Comparison of ENCODE assay signal across 8 cellular contexts in the genomic region with DNA sequence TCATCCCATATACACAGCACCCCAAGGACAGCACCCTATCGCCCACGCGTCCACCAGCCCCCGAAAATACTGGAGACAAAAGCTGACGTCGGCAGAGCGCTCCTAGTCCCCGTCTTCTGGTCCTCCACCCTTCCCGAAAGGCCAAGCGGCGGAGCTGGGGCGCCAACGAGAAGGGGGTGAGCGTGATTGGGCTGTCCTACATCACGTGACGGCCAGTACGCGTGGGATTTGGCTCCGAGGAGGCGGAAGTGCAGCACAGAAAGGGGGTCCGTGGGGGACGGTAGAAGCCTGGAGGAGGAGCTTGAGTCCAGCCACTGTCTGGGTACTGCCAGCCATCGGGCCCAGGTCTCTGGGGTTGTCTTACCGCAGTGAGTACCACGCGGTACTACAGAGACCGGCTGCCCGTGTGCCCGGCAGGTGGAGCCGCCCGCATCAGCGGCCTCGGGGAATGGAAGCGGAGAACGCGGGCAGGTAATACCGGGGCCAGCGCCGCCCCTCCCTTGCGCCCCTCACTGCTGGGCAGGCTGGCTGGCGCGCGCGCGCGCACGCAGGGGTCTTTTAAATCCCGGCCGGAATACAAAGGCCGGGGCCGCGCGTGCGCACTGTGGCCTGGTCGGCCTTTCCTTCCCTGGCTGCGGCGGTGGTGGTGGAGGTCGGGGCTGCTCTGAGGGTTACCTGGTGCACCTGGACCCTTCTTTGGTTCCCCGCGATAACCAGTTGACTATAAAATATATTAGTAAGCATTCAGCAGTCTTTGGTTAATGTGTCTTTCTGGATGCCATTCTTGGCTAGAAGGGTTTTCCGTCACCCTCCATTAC. TPM values are rescaled to one million over a fixed set of nuclear protein-coding genes. Genes with fewer than 3 reads are reported as not detected.
A peak's percentile ranks its signal among the peaks of the same experiment; 100 is the strongest.
DNase-seq lines count a peak whose midpoint lies in the region; ATAC-seq lines count a peak whose summit lies in the region.

Gene TDG, plus strand, starts transcription at position 283 of the 818 bp plus-strand sequence. Its CDS starts 166 bp downstream, at position 449.

- H3K4me2 ChIP-seq in BLaER1 treated with 17β-estradiol and CSF1 and Interleukin-3, amounts not matched to agents 10 nM and 100 nM = peak within 1 kb of the TSS; percentile 90 to 97 (median 94)

- DNase-seq in NCI-H69 (lab: John Stamatoyannopoulos, UW) (peak; percentile 100), dedifferentiated amniotic fluid mesenchymal stem cell (ENCODE audit: extremely low spot score) (peak; percentile 99), left lobe of liver (ENCODE audit: low spot score) (peak; percentile 98)
- DNase-seq in activated CD4-positive, alpha-beta T cell treated with anti-CD3 and anti-CD28 coated beads, Interleukin-2, amount 50 U/mL, for 1 hour = peak; percentile 95
- peak; percentile 96 for DNase-seq in stimulated activated CD4-positive, alpha-beta T cell treated with anti-CD3 and anti-CD28 coated beads, Interleukin-2, amount 100 ng/mL, for 4 hours (ENCODE audit: low read depth)

- H3K27me3 ChIP-seq in BLaER1 treated with 17β-estradiol and CSF1 and Interleukin-3, amounts not matched to agents 10 nM and 100 nM = no peaks in the 10 kb centered on the region

- H3K9me3 ChIP-seq in BLaER1 treated with 17β-estradiol and CSF1 and Interleukin-3, amounts not matched to agents 10 nM and 100 nM (replicated peaks in 1 of 11) = no peaks in the 10 kb centered on the region

- peak; percentile 95 for ATAC-seq in GM19328 (IDR thresholded peaks at IDR 0.05; ENCODE audit: unreplicated experiment)
- ATAC-seq in HG03520 (IDR thresholded peaks at IDR 0.05; ENCODE audit: unreplicated experiment) = peak; percentile 90
- ATAC-seq in left lobe of liver = peak; percentile 96

- H3K27ac ChIP-seq in BLaER1 treated with 17β-estradiol and CSF1 and Interleukin-3, amounts not matched to agents 10 nM and 100 nM = peak within 1 kb of the TSS; percentile 89 to 97 (median 94)

- H3K4me1 ChIP-seq in BLaER1 treated with 17β-estradiol and CSF1 and Interleukin-3, amounts not matched to agents 10 nM and 100 nM = peaks cover 31 to 57% (median 44%) of the 10 kb centered on the region in 10 experiments

- H3K4me3 ChIP-seq in BLaER1 treated with 17β-estradiol and CSF1 and Interleukin-3, amounts not matched to agents 10 nM and 100 nM = peak within 1 kb of the TSS; percentile 72 to 94 (median 82)

- peak within 1 kb of the TSS; percentile 89 to 98 (median 94) for H3K9ac ChIP-seq in BLaER1 treated with 17β-estradiol and CSF1 and Interleukin-3, amounts not matched to agents 10 nM and 100 nM

- peaks cover 9 to 44% (median 32%) of the 10 kb centered on the region in 11 experiments; a peak in 20 of 22 replicates for H3K36me3 ChIP-seq in BLaER1 treated with 17β-estradiol and CSF1 and Interleukin-3, amounts not matched to agents 10 nM and 100 nM

- H4K20me1 ChIP-seq in BLaER1 treated with 17β-estradiol and CSF1 and Interleukin-3, amounts not matched to agents 10 nM and 100 nM = peaks cover 29 to 43% (median 35%) of the 10 kb centered on the region in 11 experiments; a peak in 20 of 22 replicates

RNA-seq across cellular contexts. Expression of gene TDG, which starts in this region (rescaled TPM):
- total RNA-seq in left lobe of liver = 7.0 TPM

Comparison
In these comparisons a context has a peak if more than half of its experiments do, and no peak if none do; other contexts are left out.
1. Peak in every context shown above with its lines: DNase-seq, ATAC-seq, H3K4me3 ChIP-seq and H3K27ac ChIP-seq.